ENCODE assay signal across 9 cellular contexts in genomic region chr17:33049781-33050414, GRCh38. TPM values are rescaled to one million over a fixed set of nuclear protein-coding genes. Genes with fewer than 3 reads are reported as not detected.
DNase-seq lines count a peak whose midpoint lies in the region; ATAC-seq and TF ChIP-seq lines count a peak whose summit lies in the region.
"Had no signal": no experiment of that assay in that cellular context is flagged by ENCODE, and none has a peak within 500 bp of the region (broad histone marks: within the 10 kb centered on the region; RNA-seq: fewer than 3 reads in every experiment).

No MANE protein-coding gene starts in this region.

- CTCF ChIA-PET in RWPE1 (lab: Yijun Ruan, JAX): interaction anchor here (0.7 to 1.1 kb wide), 2 partner anchors 12 to 152 kb away, joined by 3 to 5 read pairs; no protein-coding TSS in a partner anchor

- H3K27ac ChIP-seq in RWPE1: no peak overlapping the region

- ATAC-seq in GM18870 (IDR thresholded peaks at IDR 0.05; ENCODE audit: unreplicated experiment): no peak

- H3K4me3 ChIP-seq in HFF-Myc (replicated peaks; ENCODE audit: low read depth, low read length) (no peak overlapping the region), astrocyte of the spinal cord (ENCODE audit: low read depth, low read length) (no peak overlapping the region), kidney epithelial cell (ENCODE audit: low read depth, low read length) (no peak overlapping the region)

- peak; percentile 76 for DNase-seq in COLO829 (ENCODE audit: low spot score)
- peak; percentile 38 for DNase-seq in HFF-Myc (ENCODE audit: extremely low read depth, low read depth)
- peak; percentile 63 for DNase-seq in RWPE1 (ENCODE audit: low spot score)
- peak; percentile 11 for DNase-seq in astrocyte of the spinal cord (ENCODE audit: low read depth, low spot score)
- no peak for DNase-seq in kidney epithelial cell (ENCODE audit: low read depth)
- peak; percentile 21 for DNase-seq in stimulated activated CD8-positive, alpha-beta memory T cell treated with anti-CD3 and anti-CD28 coated beads, Interleukin-2, amount 100 ng/mL, for 48 hours (ENCODE audit: low read depth in 2 of 2)
- no peak for DNase-seq in ureter (ENCODE audit: low spot score)

- no peaks in the 10 kb centered on the region for H3K27me3 ChIP-seq in kidney epithelial cell (ENCODE audit: control insufficient read depth, insufficient read depth, low read length)

- TF ChIP-seq CTCF in HFF-Myc (IDR thresholded peaks at IDR 0.05; ENCODE audit: low read depth, low read length, missing control alignments) (peak; percentile 98), RWPE1 (conservative IDR thresholded peaks at IDR 0.05; ENCODE audit: low read depth) (peak; percentile 61), astrocyte of the spinal cord (IDR thresholded peaks at IDR 0.05; ENCODE audit: low read depth, low read length) (peak; percentile 92), kidney epithelial cell (IDR thresholded peaks at IDR 0.05; ENCODE audit: insufficient read depth, low read length, poor library complexity, severe bottlenecking) (peak; percentile 81)

- POLR2A ChIA-PET in RWPE1 (lab: Yijun Ruan, JAX; ENCODE audit: low non-redundant PET): no interaction called here

- in situ Hi-C loops in astrocyte of the spinal cord (cut with HindIII; ENCODE audit: low sequenced_read_pairs): no loop called here

- H3K36me3 ChIP-seq in kidney epithelial cell (ENCODE audit: control insufficient read depth, insufficient read depth, low read length): no peaks in the 10 kb centered on the region

RNA-seq across cellular contexts. Expression of gene SPACA3, which starts 58.3 kb away (rescaled TPM):
- total RNA-seq in kidney epithelial cell (not detected in 2 replicates), ureter (not detected)
- total RNA-seq: skeletal muscle tissue had no signal

Comparison
In these comparisons a context has a peak if more than half of its experiments do, and no peak if none do; other contexts are left out.
1. DNase-seq: peak in COLO829 (single experiment), HFF-Myc (single experiment), RWPE1 (single experiment), astrocyte of the spinal cord (single experiment) and stimulated activated CD8-positive, alpha-beta memory T cell treated with anti-CD3 and anti-CD28 coated beads, Interleukin-2, amount 100 ng/mL, for 48 hours (2 of 2); none in kidney epithelial cell (single experiment) and ureter (single experiment).
2. Peak in every context shown above with its lines, with median percentiles within 50 percentile points of each other: CTCF ChIP-seq.